ENCODE assay signal across 14 cellular contexts in genomic region chr6:65126667-65127066, GRCh38.
DNase-seq lines count a peak whose midpoint lies in the region; ATAC-seq and TF ChIP-seq lines count a peak whose summit lies in the region.
"Had no signal": no experiment of that assay in that cellular context is flagged by ENCODE, and none has a peak within 500 bp of the region (broad histone marks: within the 10 kb centered on the region; RNA-seq: fewer than 3 reads in every experiment).

No MANE protein-coding gene starts in this region.

- no peak overlapping the region for H3K9ac ChIP-seq in endodermal cell (ENCODE audit: extremely low read depth, low read length, poor library complexity, severe bottlenecking)

- H3K27me3 Mint-ChIP-seq in endodermal cell (ENCODE audit: insufficient read depth): peaks cover 9% of the 10 kb centered on the region
- no peaks in the 10 kb centered on the region for H3K27me3 Mint-ChIP-seq in mesothelial cell of epicardium (ENCODE audit: low read depth)
- H3K27me3 Mint-ChIP-seq: B cell had no signal

- H3K36me3 Mint-ChIP-seq in endodermal cell (ENCODE audit: low read depth) (no peaks in the 10 kb centered on the region), mesothelial cell of epicardium (no peaks in the 10 kb centered on the region)

- peaks cover 5% of the 10 kb centered on the region for H3K4me1 ChIP-seq in endodermal cell (ENCODE audit: control insufficient read depth, insufficient read depth, low read length)

- H3K4me3 Mint-ChIP-seq in endodermal cell (no peak overlapping the region), mesothelial cell of epicardium (no peak overlapping the region)
- H3K4me3 Mint-ChIP-seq: B cell, HFFc6 had no signal

- H3K27ac ChIP-seq in endodermal cell (ENCODE audit: low read depth, low read length): no peak overlapping the region
- H3K27ac ChIP-seq: SK-N-MC had no signal

- DNase-seq in NCI-H1436 treated with DMSO at 0.1 percent for 48 hours (lab: John Stamatoyannopoulos, UW): peak; percentile 49
- DNase-seq in NCI-H1436 (lab: John Stamatoyannopoulos, UW): no peak
- DNase-seq in NCI-H1105 treated with DMSO at 0.1 percent for 48 hours (lab: John Stamatoyannopoulos, UW): peak; percentile 58
- DNase-seq in NCI-H345 treated with DMSO at 0.1 percent for 48 hours (lab: John Stamatoyannopoulos, UW; ENCODE audit: unreplicated experiment): peak; percentile 57
- DNase-seq in endodermal cell: peak; percentile 74
- DNase-seq in mesothelial cell of epicardium (ENCODE audit: low spot score in 2 of 2, unreplicated experiment in 2 of 2): no peak
- DNase-seq: HFFc6, NCI-H2171 treated with DMSO at 0.1 percent for 48 hours had no signal

- no peaks in the 10 kb centered on the region for H3K36me3 ChIP-seq in endodermal cell (ENCODE audit: control insufficient read depth, insufficient read depth, low read length)

- no peaks in the 10 kb centered on the region for H3K9me3 ChIP-seq in endodermal cell (ENCODE audit: control insufficient read depth, low read length)

- H3K4me3 ChIP-seq in endodermal cell (ENCODE audit: low read length): no peak overlapping the region
- H3K4me3 ChIP-seq: K562, SK-N-MC had no signal

- H3K4me1 Mint-ChIP-seq in endodermal cell: peaks cover 23% of the 10 kb centered on the region
- H3K4me1 Mint-ChIP-seq in mesothelial cell of epicardium: peaks cover 2% of the 10 kb centered on the region
- H3K4me1 Mint-ChIP-seq: B cell had no signal

- TF ChIP-seq CTCF in endodermal cell (conservative IDR thresholded peaks at IDR 0.05) (no peak), mesothelial cell of epicardium (IDR thresholded peaks at IDR 0.05; ENCODE audit: unreplicated experiment) (no peak)

- 50% methylated on average over 2 of the region's 2 CpGs; no CpG with 5 or more reads in 1 of the 2 experiments for WGBS in endodermal cell (ENCODE audit: insufficient coverage in 1 of 2, insufficient read length in 1 of 2), 2 experiments

- H3K27ac Mint-ChIP-seq in endodermal cell (no peak overlapping the region), mesothelial cell of epicardium (no peak overlapping the region)
- H3K27ac Mint-ChIP-seq: B cell, HFFc6 had no signal

- peaks cover 2% of the 10 kb centered on the region for H3K9me3 Mint-ChIP-seq in endodermal cell
- no peaks in the 10 kb centered on the region for H3K9me3 Mint-ChIP-seq in mesothelial cell of epicardium

- no peaks in the 10 kb centered on the region for H3K27me3 ChIP-seq in endodermal cell (ENCODE audit: control insufficient read depth, insufficient read depth, low read length, poor library complexity, severe bottlenecking)

- ATAC-seq in GM19023 (IDR thresholded peaks at IDR 0.05; ENCODE audit: unreplicated experiment) (no peak), HG03565 (IDR thresholded peaks at IDR 0.05; ENCODE audit: unreplicated experiment) (no peak)
- ATAC-seq: K562, Right ventricle myocardium inferior had no signal

Comparison
In these comparisons a context has a peak if more than half of its experiments do, and no peak if none do; other contexts are left out.
1. DNase-seq: peak in NCI-H1436 treated with DMSO at 0.1 percent for 48 hours (single experiment), NCI-H1105 treated with DMSO at 0.1 percent for 48 hours (single experiment), NCI-H345 treated with DMSO at 0.1 percent for 48 hours (single experiment) and endodermal cell (single experiment); none in NCI-H1436 (single experiment) and mesothelial cell of epicardium (0 of 2).